Comparison of ENCODE assay signal across 8 cellular contexts in the genomic region with DNA sequence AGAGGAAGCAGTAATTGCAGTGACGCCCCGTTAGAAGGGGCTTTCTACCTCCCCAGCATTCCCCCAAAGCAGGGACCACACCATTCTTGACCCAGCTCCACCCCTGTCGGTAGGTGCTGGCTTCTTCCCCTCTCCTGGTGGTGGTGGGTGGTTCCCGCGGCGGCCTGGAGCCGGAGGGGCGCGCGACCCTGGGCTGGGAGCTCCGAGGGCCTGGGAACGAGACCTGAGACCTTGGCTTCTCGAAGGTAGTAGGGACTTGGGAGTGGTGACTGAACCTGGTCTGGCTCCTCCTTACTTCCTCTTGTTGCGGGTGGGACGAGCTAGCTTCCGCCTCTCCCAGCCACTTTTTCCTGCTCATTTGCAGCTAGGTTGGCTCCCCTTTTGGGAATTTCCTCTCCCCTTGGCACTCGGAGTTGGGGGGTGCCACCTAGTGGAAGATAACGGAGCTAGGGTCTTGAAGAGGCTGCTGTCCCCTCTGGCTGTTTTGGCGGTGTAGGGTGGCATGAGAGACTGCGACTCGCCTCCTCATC. TPM values are rescaled to one million over a fixed set of nuclear protein-coding genes. Genes with fewer than 3 reads are reported as not detected.
A peak's percentile ranks its signal among the peaks of the same experiment; 100 is the strongest.
DNase-seq lines count a peak whose midpoint lies in the region; ATAC-seq and TF ChIP-seq lines count a peak whose summit lies in the region.

No MANE protein-coding gene starts in this region.

- TF ChIP-seq RAD21 in SK-N-SH (IDR thresholded peaks at IDR 0.05; ENCODE audit: low read length): peak; percentile 69

- no peak for TF ChIP-seq EP300 in SK-N-SH (IDR thresholded peaks at IDR 0.05; ENCODE audit: borderline replicate concordance in 1 of 2, low read depth in 1 of 2, low read length in 1 of 2)

- 0 out of 2 replicates have a peak, but pooled peaks have one; percentile 19 for TF ChIP-seq CTCF in LNCaP clone FGC (IDR thresholded peaks at IDR 0.05; ENCODE audit: control insufficient read depth, extremely low read depth, insufficient read depth)
- TF ChIP-seq CTCF in SK-N-SH (IDR thresholded peaks at IDR 0.05): peak; percentile 61
- TF ChIP-seq CTCF in breast epithelium (IDR thresholded peaks at IDR 0.05): peak in 2 of 3 donors; percentile 12 to 17
- peak; percentile 75 for TF ChIP-seq CTCF in retinal pigment epithelial cell (conservative IDR thresholded peaks at IDR 0.05; ENCODE audit: low read depth, low read length)

- 2% methylated on average over 19 of the region's 21 CpGs for WGBS in SK-N-SH (ENCODE audit: low lambda C conversion rate)

- H2AFZ ChIP-seq in SK-N-SH (ENCODE audit: low read depth): peak overlapping the region; percentile 88

- H3K4me3 ChIP-seq in LNCaP clone FGC (ENCODE audit: low read depth, low read length) (peak overlapping the region; percentile 87), SK-N-SH (ENCODE audit: low read depth in 2 of 2, low read length in 1 of 2) (peak overlapping the region; percentile 83 to 98), breast epithelium (peak overlapping the region; percentile 68 to 84 (median 77)), iPS-15b (ENCODE audit: low read depth, low read length) (peak overlapping the region; percentile 96), retinal pigment epithelial cell (ENCODE audit: low read length) (peak overlapping the region; percentile 99)

- H3K9me3 ChIP-seq in SK-N-SH (no peaks in the 10 kb centered on the region), breast epithelium (no peaks in the 10 kb centered on the region), iPS-15b (ENCODE audit: control insufficient read depth, insufficient read depth, low read length) (no peaks in the 10 kb centered on the region)

- H3K27me3 ChIP-seq in SK-N-SH (ENCODE audit: insufficient read depth): no peaks in the 10 kb centered on the region
- H3K27me3 ChIP-seq in breast epithelium: no peaks in the 10 kb centered on the region
- peaks cover 4% of the 10 kb centered on the region for H3K27me3 ChIP-seq in iPS-15b (ENCODE audit: control insufficient read depth, insufficient read depth, low read length)

- POLR2A ChIA-PET in SK-N-SH (lab: Yijun Ruan, JAX): interaction anchor here (0.5 to 1.6 kb wide), 8 partner anchors 14 to 177 kb away, joined by 3 to 7 read pairs (median 3); a partner anchor contains a TSS

- DNase-seq in AML-193 (lab: John Stamatoyannopoulos, UW) (peak; percentile 55 to 66), LNCaP clone FGC (ENCODE audit: low read depth) (no peak), SK-N-SH (peak; percentile 81), breast epithelium (ENCODE audit: low spot score in 2 of 2) (peak in 1 of 2 donors; percentile 40), retinal pigment epithelial cell (ENCODE audit: low read depth) (peak; percentile 39), epidermal melanocyte (ENCODE audit: insufficient read length, low spot score) (no peak)

- H3K27ac ChIP-seq in SK-N-SH (ENCODE audit: low read depth in 2 of 2, low read length in 1 of 2): peak overlapping the region; percentile 40 to 66; a peak in 3 of 4 replicates
- peak overlapping the region; percentile 81 to 92 for H3K27ac ChIP-seq in breast epithelium

- H3K4me1 ChIP-seq in SK-N-SH (ENCODE audit: control insufficient read depth in 1 of 2, insufficient read depth in 2 of 2, low read depth in 1 of 2, low read length in 1 of 2): peaks cover 0 to 13% of the 10 kb centered on the region in 2 experiments; a peak in 1 of 4 replicates
- no peaks in the 10 kb centered on the region for H3K4me1 ChIP-seq in breast epithelium
- peaks cover 5% of the 10 kb centered on the region for H3K4me1 ChIP-seq in iPS-15b (ENCODE audit: control insufficient read depth, insufficient read depth, low read length)

- peak overlapping the region; percentile 97 for H3K4me2 ChIP-seq in SK-N-SH

- peaks cover 7% of the 10 kb centered on the region; the same call in 1 of the 2 replicates for H4K20me1 ChIP-seq in SK-N-SH (ENCODE audit: insufficient read depth)

- intact Hi-C loops in breast epithelium (cut with DNase I; ENCODE audit: low total_unique reads): no loop called here

- peaks cover 21% of the 10 kb centered on the region for H3K79me2 ChIP-seq in SK-N-SH (ENCODE audit: insufficient read depth)

- TF ChIP-seq POLR2A in GM18505 (IDR thresholded peaks at IDR 0.05; ENCODE audit: borderline replicate concordance, extremely low read depth, insufficient read depth, insufficient read length): no peak
- TF ChIP-seq POLR2A in breast epithelium (IDR thresholded peaks at IDR 0.05): no peak

- CTCF ChIA-PET in SK-N-SH (lab: Yijun Ruan, JAX): interaction anchor here (0.8 to 3.6 kb wide), 24 partner anchors 9 to 436 kb away, joined by 3 to 53 read pairs (median 5); a partner anchor contains a TSS

- peak; percentile 6 for ATAC-seq in GM18505 (IDR thresholded peaks at IDR 0.05; ENCODE audit: unreplicated experiment)

- H3K36me3 ChIP-seq in SK-N-SH (replicated peaks in 1 of 2; ENCODE audit: control insufficient read depth in 1 of 2, insufficient read depth in 2 of 2, low read length in 1 of 2): peaks cover 0 to 9% of the 10 kb centered on the region in 2 experiments
- no peaks in the 10 kb centered on the region for H3K36me3 ChIP-seq in breast epithelium
- H3K36me3 ChIP-seq in iPS-15b (ENCODE audit: control insufficient read depth, insufficient read depth, low read length): peaks cover 2% of the 10 kb centered on the region

- H3F3A ChIP-seq in SK-N-SH (replicated peaks; ENCODE audit: insufficient read depth): no peaks in the 10 kb centered on the region

- no peaks in the 10 kb centered on the region for H3K9me2 ChIP-seq in SK-N-SH

- peak overlapping the region; percentile 84 for H3K9ac ChIP-seq in SK-N-SH
- peak overlapping the region; percentile 76 for H3K9ac ChIP-seq in iPS-15b (ENCODE audit: low read depth, low read length)

TF ChIP-seq in SK-N-SH, 30 proteins besides CTCF, POLR2A, EP300 and RAD21:
- TF ChIP-seq SIN3A (IDR thresholded peaks at IDR 0.05; ENCODE audit: borderline replicate concordance, low read depth, low read length) (peak; percentile 49; the same call in 1 of the 2 replicates), SMC3 (IDR thresholded peaks at IDR 0.05; ENCODE audit: low read depth, low read length) (peak; percentile 42)
- TF ChIP-seq, protein P1, sequence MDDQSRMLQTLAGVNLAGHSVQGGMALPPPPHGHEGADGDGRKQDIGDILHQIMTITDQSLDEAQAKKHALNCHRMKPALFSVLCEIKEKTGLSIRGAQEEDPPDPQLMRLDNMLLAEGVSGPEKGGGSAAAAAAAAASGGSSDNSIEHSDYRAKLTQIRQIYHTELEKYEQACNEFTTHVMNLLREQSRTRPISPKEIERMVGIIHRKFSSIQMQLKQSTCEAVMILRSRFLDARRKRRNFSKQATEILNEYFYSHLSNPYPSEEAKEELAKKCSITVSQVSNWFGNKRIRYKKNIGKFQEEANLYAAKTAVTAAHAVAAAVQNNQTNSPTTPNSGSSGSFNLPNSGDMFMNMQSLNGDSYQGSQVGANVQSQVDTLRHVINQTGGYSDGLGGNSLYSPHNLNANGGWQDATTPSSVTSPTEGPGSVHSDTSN (IDR thresholded peaks at IDR 0.05): no peak

RNA-seq across cellular contexts. Expression of a gene that starts 0.5 kb away (rescaled TPM):
- polyA plus RNA-seq in SK-N-SH (2012; rRNA removed): 360 and 442 TPM in 2 replicates
- 126 and 213 TPM in 2 replicates for polyA plus RNA-seq in SK-N-SH (2012; cell fraction: cytosol; rRNA removed)
- 427 and 781 TPM in 2 replicates for polyA plus RNA-seq in SK-N-SH (2012; cell fraction: nucleus; rRNA removed)
- total RNA-seq in breast epithelium: 100 to 1,000 TPM; 166 to 372 (median 252) TPM

RNA-seq across cellular contexts. Expression of a gene that starts 18.1 kb away (rescaled TPM):
- 4.8 and 4.9 TPM in 2 replicates for polyA plus RNA-seq in SK-N-SH (2012; rRNA removed)
- 1.8 and 3.6 TPM in 2 replicates for polyA plus RNA-seq in SK-N-SH (2012; cell fraction: cytosol; rRNA removed)
- 4.0 and 4.5 TPM in 2 replicates for polyA plus RNA-seq in SK-N-SH (2012; cell fraction: nucleus; rRNA removed)
- total RNA-seq in breast epithelium: 1 to 10 TPM in 2 of 3 donors, under 1 TPM in 1; 0.88 to 2.9 (median 2.7) TPM

RNA-seq across cellular contexts. Expression of a gene that starts 20.9 kb away (rescaled TPM):
- 106 and 131 TPM in 2 replicates for polyA plus RNA-seq in SK-N-SH (2012; rRNA removed)
- polyA plus RNA-seq in SK-N-SH (2012; cell fraction: cytosol; rRNA removed): 58.4 and 82.3 TPM in 2 replicates
- polyA plus RNA-seq in SK-N-SH (2012; cell fraction: nucleus; rRNA removed): 260 and 343 TPM in 2 replicates
- 10 to 100 TPM; 53.1 to 88.2 (median 64.2) TPM for total RNA-seq in breast epithelium

RNA-seq across cellular contexts. Expression of a gene that starts 37.2 kb away (rescaled TPM):
- 8.9 and 11.0 TPM in 2 replicates for polyA plus RNA-seq in SK-N-SH (2012; rRNA removed)
- polyA plus RNA-seq in SK-N-SH (2012; cell fraction: cytosol; rRNA removed): 5.8 and 7.9 TPM in 2 replicates
- 21.4 and 28.5 TPM in 2 replicates for polyA plus RNA-seq in SK-N-SH (2012; cell fraction: nucleus; rRNA removed)
- total RNA-seq in breast epithelium: 1 to 10 TPM in 1 of 3 donors, under 1 TPM in 1, not detected in 1; 0.48 to 1.6 TPM

RNA-seq across cellular contexts. Expression of a gene that starts 43.9 kb away (rescaled TPM):
- 1.3 and 1.9 TPM in 2 replicates for polyA plus RNA-seq in SK-N-SH (2012; rRNA removed)
- polyA plus RNA-seq in SK-N-SH (2012; cell fraction: cytosol; rRNA removed): 0.21 and 0.35 TPM in 2 replicates
- polyA plus RNA-seq in SK-N-SH (2012; cell fraction: nucleus; rRNA removed): 7.6 and 8.4 TPM in 2 replicates
- 1 to 10 TPM in 2 of 3 donors, under 1 TPM in 1; 0.66 to 1.2 (median 1.1) TPM for total RNA-seq in breast epithelium

Comparison
In these comparisons a context has a peak if more than half of its experiments do, and no peak if none do; other contexts are left out.
1. DNase-seq: peak in AML-193 (2 of 2), SK-N-SH (single experiment) and retinal pigment epithelial cell (single experiment); none in LNCaP clone FGC (single experiment) and epidermal melanocyte (single experiment).
2. CTCF ChIP-seq: peak in every context shown above with its lines; median percentile 75 in retinal pigment epithelial cell; 61 in SK-N-SH; 19 in LNCaP clone FGC; 14 in breast epithelium.
3. Peak in every context shown above with its lines, with median percentiles within 50 percentile points of each other: H3K4me3 ChIP-seq.